Comparison of ENCODE assay signal across 7 cellular contexts in genomic region chr19:33176670-33177416, GRCh38.
A peak's percentile ranks its signal among the peaks of the same experiment; 100 is the strongest.
DNase-seq lines count a peak whose midpoint lies in the region; ATAC-seq lines count a peak whose summit lies in the region.

No MANE protein-coding gene starts in this region.

- DNase-seq in NCI-H187 treated with DMSO at 0.1 percent for 48 hours (lab: John Stamatoyannopoulos, UW) (peak; percentile 99), T-helper 22 cell (ENCODE audit: low read depth) (peak; percentile 88), astrocyte of the hippocampus (ENCODE audit: low read depth, low spot score) (peak; percentile 100), hippocampal formation (lab: John Stamatoyannopoulos, UW) (peak; percentile 98 to 99), retina (peak; percentile 100)

- ATAC-seq in GM18499 (IDR thresholded peaks at IDR 0.05; ENCODE audit: insufficient read depth, unreplicated experiment) (peak; percentile 83), HG02943 (IDR thresholded peaks at IDR 0.05; ENCODE audit: low read depth, unreplicated experiment) (peak; percentile 81)

Comparison
In these comparisons a context has a peak if more than half of its experiments do, and no peak if none do; other contexts are left out.
1. Peak in every context shown above with its lines: DNase-seq and ATAC-seq.